Comparison of ENCODE assay signal across 10 cellular contexts in the genomic region with DNA sequence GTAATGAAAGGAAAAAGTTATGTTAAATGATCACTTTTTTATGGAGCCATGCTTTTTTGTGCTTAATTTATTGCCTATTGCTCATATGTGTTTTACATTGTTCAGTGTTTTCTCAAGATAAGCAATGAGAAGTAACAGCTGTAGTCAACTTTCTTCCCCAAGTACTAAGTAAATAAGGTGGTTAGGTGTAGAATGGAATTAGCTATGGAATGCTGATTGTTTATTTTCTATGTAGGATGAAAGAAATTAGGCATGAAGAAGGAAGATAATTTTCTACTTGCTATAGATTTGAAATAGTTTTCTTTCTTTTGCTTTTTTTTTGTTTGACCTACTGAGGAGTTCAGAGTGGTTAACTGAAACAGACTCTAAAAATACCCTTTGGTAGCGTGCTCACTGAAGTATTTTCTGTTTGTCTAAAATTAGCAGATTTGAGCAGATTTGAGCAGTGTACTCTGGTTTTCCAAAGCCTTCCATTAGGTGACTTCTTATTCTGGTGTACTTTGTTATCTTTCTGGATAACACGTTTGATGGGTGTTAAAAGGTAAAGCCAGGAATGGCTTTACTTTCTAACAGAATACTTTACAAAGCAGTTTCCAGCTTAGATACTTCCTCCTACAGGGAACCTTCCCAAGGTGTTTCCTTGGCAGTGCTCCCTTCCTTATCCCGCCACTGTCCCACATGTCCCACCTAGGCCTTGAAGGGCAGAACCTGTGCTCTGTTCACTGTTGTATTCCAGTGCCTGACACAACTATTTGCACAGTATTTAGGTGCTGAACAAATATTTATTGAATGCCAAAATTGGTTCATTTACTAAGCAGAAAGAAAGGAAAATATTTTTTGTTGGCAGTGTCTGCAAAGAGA. TPM values are rescaled to one million over a fixed set of nuclear protein-coding genes. Genes with fewer than 3 reads are reported as not detected.
DNase-seq lines count a peak whose midpoint lies in the region; ATAC-seq and TF ChIP-seq lines count a peak whose summit lies in the region.
"Had no signal": no experiment of that assay in that cellular context is flagged by ENCODE, and none has a peak within 500 bp of the region (broad histone marks: within the 10 kb centered on the region; RNA-seq: fewer than 3 reads in every experiment).

No MANE protein-coding gene starts in this region.

- H3K56ac ChIP-seq in IMR-90 (ENCODE audit: extremely low read depth, insufficient read depth, low read length), result no peak overlapping the region

- POLR2A ChIA-PET in IMR-90 (lab: Charles Lee; ENCODE audit: unreplicated experiment), result no interaction called here

- peaks cover 59% of the 10 kb centered on the region for H4K20me1 ChIP-seq in IMR-90 (ENCODE audit: insufficient read depth, low read length)

- no peaks in the 10 kb centered on the region for H3K9me3 Mint-ChIP-seq in activated T-cell treated with anti-CD3 and anti-CD28 coated beads, Interleukin-2, amount 50 U/mL, for 72 hours
- no peaks in the 10 kb centered on the region for H3K9me3 Mint-ChIP-seq in endothelial cell (ENCODE audit: unreplicated experiment)
- H3K9me3 Mint-ChIP-seq: dendritic cell treated with granulocyte-macrophage colony-stimulating factor and Interleukin-4, amounts not matched to agents 40 ng/mL and 50 ng/mL, for 4 days had no signal

- CTCF ChIA-PET in IMR-90 (lab: Yijun Ruan, JAX), result no interaction called here

- peak overlapping the region; percentile 37; the same call in 1 of the 2 replicates for H2BK20ac ChIP-seq in IMR-90 (ENCODE audit: low read depth, low read length)

- dilution Hi-C loops in IMR-90 (cut with HindIII; ENCODE audit: low sequenced_read_pairs, unreplicated experiment), result no loop called here

- no peak for TF ChIP-seq POLR2A in IMR-90 (IDR thresholded peaks at IDR 0.05; ENCODE audit: low read depth, low read length)

- no peak for ATAC-seq in activated T-cell treated with anti-CD3 and anti-CD28 coated beads, Interleukin-2, amount 50 U/mL, for 72 hours (replicated peaks in 1 of 2)
- ATAC-seq in IMR-90 (ENCODE audit: low read depth), result peak; percentile 55

- H3K23ac ChIP-seq in IMR-90 (ENCODE audit: low read depth, low read length), result no peak overlapping the region

- BruUV-seq in IMR-90 (replicated peaks; lab: Mats Ljungman, UMichigan), result no TSS peak

- H4K5ac ChIP-seq in IMR-90 (ENCODE audit: low read depth, low read length), result no peak overlapping the region

- peak overlapping the region; percentile 48 for H3K4me2 ChIP-seq in IMR-90 (ENCODE audit: low read depth, low read length)

- no peak overlapping the region; the same call in 1 of the 2 replicates for H2AK5ac ChIP-seq in IMR-90 (ENCODE audit: low read depth, low read length)

- peaks cover 25% of the 10 kb centered on the region for H3K9me1 ChIP-seq in IMR-90 (ENCODE audit: insufficient read depth, low read length)

- TF ChIP-seq RAD21 in IMR-90 (IDR thresholded peaks at IDR 0.05; ENCODE audit: low read length), result no peak

- H3K4me3 ChIP-seq in IMR-90 (ENCODE audit: insufficient read depth, low read depth, low read length), result no peak overlapping the region
- peak overlapping the region in 1 of 2 donors; percentile 15 for H3K4me3 ChIP-seq in tibial artery

- H3K9ac ChIP-seq in IMR-90 (ENCODE audit: low read depth, low read length), result no peak overlapping the region; the same call in 1 of the 2 replicates

- peak overlapping the region; percentile 3; the same call in 1 of the 2 replicates for H3K18ac ChIP-seq in IMR-90 (ENCODE audit: low read depth, low read length)

- intact Hi-C loops in IMR-90 (cut with micrococcal nuclease), result loop anchor here (5.0 kb wide), 1 partner anchor 54 kb away; a partner anchor contains a TSS
- intact Hi-C loops in tibial artery (cut with DNase I; ENCODE audit: low total_unique reads), result no loop called here

- H3K4me1 Mint-ChIP-seq in activated T-cell treated with anti-CD3 and anti-CD28 coated beads, Interleukin-2, amount 50 U/mL, for 72 hours (ENCODE audit: low read depth), result peaks cover 89% of the 10 kb centered on the region
- H3K4me1 Mint-ChIP-seq in endothelial cell (ENCODE audit: unreplicated experiment), result peaks cover 71% of the 10 kb centered on the region

- H3K4me1 ChIP-seq in IMR-90 (ENCODE audit: control insufficient read depth, insufficient read depth, low read length), result peaks cover 20% of the 10 kb centered on the region
- H3K4me1 ChIP-seq in tibial artery, result peaks cover 0 to 99% (median 63%) of the 10 kb centered on the region in 4 donors

- in situ Hi-C loops in IMR-90 (cut with MboI; ENCODE audit: low sequenced_read_pairs), result no loop called here

- no peaks in the 10 kb centered on the region for H3K36me3 ChIP-seq in IMR-90 (ENCODE audit: control insufficient read depth, insufficient read depth, low read length)
- H3K36me3 ChIP-seq in tibial artery, result no peaks in the 10 kb centered on the region

- no peak for DNase-seq in activated T-cell treated with anti-CD3 and anti-CD28 coated beads, Interleukin-2, amount 50 U/mL, for 72 hours
- DNase-seq in activated T-cell treated with anti-CD3 and anti-CD28 coated beads, Interleukin-2, amount 50 U/mL, for 1 hour, result no peak
- DNase-seq in IMR-90 (peak; percentile 54), endothelial cell (ENCODE audit: low spot score) (no peak), tibial artery (no peak), foreskin melanocyte (no peak), medulla oblongata (ENCODE audit: extremely low spot score) (no peak), COLO668 (lab: John Stamatoyannopoulos, UW; ENCODE audit: unreplicated experiment) (no peak)
- DNase-seq: DMS79 treated with DMSO at 0.1 percent for 48 hours had no signal

- H4K8ac ChIP-seq in IMR-90 (ENCODE audit: low read depth in 2 of 2, low read length in 2 of 2), result 0 out of 4 replicates have a peak overlapping the region, but pooled peaks of 1 of the 2 experiments have one; percentile 26

- no CpG with 5 or more reads among the region's 3 CpGs for WGBS in IMR-90 (ENCODE audit: extremely low coverage in 2 of 2, insufficient read length in 1 of 2), 2 experiments

- H3K27me3 Mint-ChIP-seq in activated T-cell treated with anti-CD3 and anti-CD28 coated beads, Interleukin-2, amount 50 U/mL, for 72 hours (ENCODE audit: low read depth), result no peaks in the 10 kb centered on the region
- H3K27me3 Mint-ChIP-seq in endothelial cell (ENCODE audit: unreplicated experiment), result peaks cover 5% of the 10 kb centered on the region
- H3K27me3 Mint-ChIP-seq: dendritic cell treated with granulocyte-macrophage colony-stimulating factor and Interleukin-4, amounts not matched to agents 40 ng/mL and 50 ng/mL, for 4 days had no signal

- no peak overlapping the region for H2AFZ ChIP-seq in IMR-90 (replicated peaks; ENCODE audit: low read length, poor library complexity)

- H3K4ac ChIP-seq in IMR-90 (ENCODE audit: low read depth, low read length), result no peak overlapping the region

- no peak for TF ChIP-seq CTCF in IMR-90 (conservative IDR thresholded peaks at IDR 0.05; ENCODE audit: low read depth, low read length)
- no peak for TF ChIP-seq CTCF in endothelial cell (IDR thresholded peaks at IDR 0.05; ENCODE audit: unreplicated experiment)
- TF ChIP-seq CTCF in tibial artery (IDR thresholded peaks at IDR 0.05), result no peak

- H3K27ac Mint-ChIP-seq in activated T-cell treated with anti-CD3 and anti-CD28 coated beads, Interleukin-2, amount 50 U/mL, for 72 hours, result peak overlapping the region; percentile 89
- peak overlapping the region; percentile 98 for H3K27ac Mint-ChIP-seq in endothelial cell (ENCODE audit: unreplicated experiment)
- H3K27ac Mint-ChIP-seq: dendritic cell treated with granulocyte-macrophage colony-stimulating factor and Interleukin-4, amounts not matched to agents 40 ng/mL and 50 ng/mL, for 4 days had no signal

- H3K36me3 Mint-ChIP-seq in activated T-cell treated with anti-CD3 and anti-CD28 coated beads, Interleukin-2, amount 50 U/mL, for 72 hours (ENCODE audit: insufficient read depth in 2 of 2), result no peaks in the 10 kb centered on the region
- H3K36me3 Mint-ChIP-seq in endothelial cell (ENCODE audit: low read depth, unreplicated experiment), result no peaks in the 10 kb centered on the region

- no peaks in the 10 kb centered on the region for H3K9me3 ChIP-seq in IMR-90 (ENCODE audit: control insufficient read depth, insufficient read depth, low read length)
- H3K9me3 ChIP-seq in tibial artery, result no peaks in the 10 kb centered on the region

- peak overlapping the region; percentile 1 for H2BK5ac ChIP-seq in IMR-90 (ENCODE audit: low read depth, low read length, poor library complexity, severe bottlenecking)

- no peak overlapping the region for H2AK9ac ChIP-seq in IMR-90 (replicated peaks; ENCODE audit: low read depth, low read length, poor library complexity)

- H3K27ac ChIP-seq in IMR-90 (ENCODE audit: insufficient read depth, low read length) (peak overlapping the region; percentile 45; the same call in 1 of the 2 replicates), tibial artery (peak overlapping the region; percentile 84 to 88)

- peak overlapping the region; percentile 47 for H2BK120ac ChIP-seq in IMR-90 (ENCODE audit: low read depth, low read length)

- peak overlapping the region; percentile 42; the same call in 1 of the 2 replicates for H3K14ac ChIP-seq in IMR-90 (replicated peaks; ENCODE audit: low read depth, low read length)

- H2BK15ac ChIP-seq in IMR-90 (ENCODE audit: low read depth, low read length), result no peak overlapping the region

- H3K4me3 Mint-ChIP-seq in activated T-cell treated with anti-CD3 and anti-CD28 coated beads, Interleukin-2, amount 50 U/mL, for 72 hours, result peak overlapping the region; percentile 76 to 95
- no peak overlapping the region for H3K4me3 Mint-ChIP-seq in endothelial cell (ENCODE audit: unreplicated experiment)
- H3K4me3 Mint-ChIP-seq: dendritic cell treated with granulocyte-macrophage colony-stimulating factor and Interleukin-4, amounts not matched to agents 40 ng/mL and 50 ng/mL, for 4 days had no signal

- peaks cover 26 to 84% of the 10 kb centered on the region in 2 experiments for H3K79me1 ChIP-seq in IMR-90 (ENCODE audit: low read depth in 1 of 2, low read length in 2 of 2)

- H3K27me3 ChIP-seq in IMR-90 (ENCODE audit: control insufficient read depth, insufficient read depth, low read length) (no peaks in the 10 kb centered on the region), tibial artery (no peaks in the 10 kb centered on the region)

- no peak overlapping the region for H4K91ac ChIP-seq in IMR-90 (ENCODE audit: insufficient read depth, low read depth, low read length)

TF ChIP-seq in IMR-90, 13 proteins besides CTCF, POLR2A, EP300 and RAD21:
- TF ChIP-seq MXI1 (IDR thresholded peaks at IDR 0.05; ENCODE audit: borderline replicate concordance, low read depth, low read length) (no peak), FOS (IDR thresholded peaks at IDR 0.05; ENCODE audit: low read depth, low read length) (no peak)

RNA-seq across cellular contexts. Expression of a gene that starts 56.0 kb away (rescaled TPM):
- 10 to 100 TPM; 40.3 to 42.4 TPM for total RNA-seq in activated T-cell treated with anti-CD3 and anti-CD28 coated beads, Interleukin-2, amount 50 U/mL, for 72 hours
- total RNA-seq in IMR-90 (2012; rRNA removed), result 21.4 and 39.3 TPM in 2 replicates
- 14.2 and 18.7 TPM in 2 replicates for polyA plus RNA-seq in IMR-90 (2012; rRNA removed)
- polyA plus RNA-seq in IMR-90 (2012; cell fraction: cytosol; rRNA removed), result 10.9 and 12.2 TPM in 2 replicates
- polyA plus RNA-seq in IMR-90 (2012; cell fraction: nucleus; rRNA removed; ENCODE audit: low replicate concordance), result 8.4 and 13.6 TPM in 2 replicates
- 43.5 TPM for total RNA-seq in endothelial cell (ENCODE audit: unreplicated experiment)
